In the genomic region with DNA sequence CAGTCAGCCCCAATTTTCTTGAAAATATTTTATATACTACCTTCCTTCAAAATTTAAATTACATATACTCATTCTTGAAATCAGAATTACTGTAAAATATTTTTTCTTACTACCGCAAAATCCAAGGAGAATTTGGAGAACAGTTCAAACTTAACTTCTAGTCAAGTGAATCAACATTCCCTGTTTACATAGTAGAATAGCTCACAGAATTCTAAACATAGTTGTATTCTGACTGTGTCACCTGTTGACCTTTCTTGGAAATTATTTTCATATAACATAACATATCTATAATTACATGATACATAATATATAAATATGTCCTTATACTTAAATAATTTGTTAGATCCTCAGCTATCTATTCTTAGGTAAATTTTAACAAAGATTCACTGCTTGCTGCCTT, we compare ENCODE assay signal across 1 cellular context.
TF ChIP-seq lines count a peak whose summit lies in the region.

No MANE protein-coding gene starts in this region.

TF ChIP-seq in HEK293T, 16 proteins besides CTCF, POLR2A, EP300 and RAD21:
- no peak for TF ChIP-seq ARNT (IDR thresholded peaks at IDR 0.05)
- no peak for TF ChIP-seq LEF1 (IDR thresholded peaks at IDR 0.05; ENCODE audit: borderline replicate concordance)
- TF ChIP-seq FOXA1 (IDR thresholded peaks at IDR 0.05) = no peak
- TF ChIP-seq BHLHE40 (IDR thresholded peaks at IDR 0.05; ENCODE audit: borderline replicate concordance) = no peak
- no peak for TF ChIP-seq L3MBTL2 (conservative IDR thresholded peaks at IDR 0.05)
- no peak for TF ChIP-seq FOXM1 (IDR thresholded peaks at IDR 0.05; ENCODE audit: borderline replicate concordance)
